ENCODE assay signal across 11 cellular contexts in the genomic region with DNA sequence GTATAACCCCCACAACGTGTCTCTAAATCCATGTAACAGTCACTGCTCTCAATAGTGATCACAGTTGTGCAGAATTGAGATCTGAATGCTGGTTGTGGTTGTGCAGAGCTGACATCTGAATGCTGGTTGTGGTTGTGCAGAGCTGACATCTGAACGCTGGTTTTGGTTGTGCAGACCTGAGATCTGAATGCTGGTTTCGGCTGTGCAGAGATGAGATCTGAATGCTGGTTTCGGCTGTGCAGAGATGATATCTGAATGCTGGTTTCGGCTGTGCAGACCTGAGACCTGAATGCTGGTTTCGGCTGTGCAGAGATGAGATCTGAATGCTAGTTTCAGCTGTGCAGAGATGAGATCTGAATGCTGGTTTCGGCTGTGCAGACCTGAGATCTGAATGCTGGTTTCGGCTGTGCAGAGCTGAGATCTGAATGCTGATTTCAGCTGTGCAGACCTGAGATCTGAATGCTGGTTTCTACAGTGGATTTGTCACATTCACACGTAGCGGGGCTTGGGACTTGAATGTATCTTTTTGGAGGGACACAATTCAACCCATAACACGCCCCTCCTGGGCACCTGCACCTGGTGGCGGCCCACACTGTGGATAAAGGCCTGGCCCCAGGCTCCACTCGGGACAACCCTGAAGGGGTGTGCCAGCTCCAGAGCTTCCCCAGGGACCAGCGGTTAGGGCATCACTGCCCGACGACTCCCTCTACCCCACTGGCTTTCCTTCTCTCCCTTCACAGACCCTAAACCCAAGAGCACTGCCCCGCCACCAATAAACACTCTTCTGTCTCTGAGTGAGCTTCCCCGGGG. TPM values are rescaled to one million over a fixed set of nuclear protein-coding genes. Genes with fewer than 3 reads are reported as not detected.
DNase-seq lines count a peak whose midpoint lies in the region; ATAC-seq and TF ChIP-seq lines count a peak whose summit lies in the region.
"Had no signal": no experiment of that assay in that cellular context is flagged by ENCODE, and none has a peak within 500 bp of the region (broad histone marks: within the 10 kb centered on the region; RNA-seq: fewer than 3 reads in every experiment).

No MANE protein-coding gene starts in this region.

- H3K27ac ChIP-seq in CD4-positive, CD25-positive, alpha-beta regulatory T cell (ENCODE audit: insufficient read depth, low read length, poor library complexity, severe bottlenecking) = peak overlapping the region; percentile 43
- H3K27ac ChIP-seq: foreskin keratinocyte had no signal

- no peak for ATAC-seq in CD4-positive, CD25-positive, alpha-beta regulatory T cell (ENCODE audit: low read depth in 2 of 2)
- peak; percentile 68 for ATAC-seq in GM18505 (IDR thresholded peaks at IDR 0.05; ENCODE audit: unreplicated experiment)
- no peak for ATAC-seq in GM21526 (IDR thresholded peaks at IDR 0.05; ENCODE audit: low FRiP score, unreplicated experiment)
- no peak for ATAC-seq in HG03520 (IDR thresholded peaks at IDR 0.05; ENCODE audit: unreplicated experiment)
- ATAC-seq: foreskin keratinocyte had no signal

- no peaks in the 10 kb centered on the region for H3K9me3 Mint-ChIP-seq in CD4-positive, CD25-positive, alpha-beta regulatory T cell
- peaks cover 3% of the 10 kb centered on the region for H3K9me3 Mint-ChIP-seq in T-helper 2 cell treated with Interferon-gamma antibody and Interleukin-4, amounts not matched to agents 5 μg/mL and 100 μg/mL, for 36 hours

- no peaks in the 10 kb centered on the region for H3K9me3 ChIP-seq in CD4-positive, CD25-positive, alpha-beta regulatory T cell (ENCODE audit: control insufficient read depth in 2 of 2, low read length in 2 of 2)

- no peaks in the 10 kb centered on the region for H3K36me3 Mint-ChIP-seq in CD4-positive, CD25-positive, alpha-beta regulatory T cell
- H3K36me3 Mint-ChIP-seq in T-helper 2 cell treated with Interferon-gamma antibody and Interleukin-4, amounts not matched to agents 5 μg/mL and 100 μg/mL, for 36 hours (ENCODE audit: low read depth) = peaks cover 6% of the 10 kb centered on the region

- peak overlapping the region; percentile 63 for H3K4me3 ChIP-seq in CD4-positive, CD25-positive, alpha-beta regulatory T cell (ENCODE audit: low read depth, low read length)

- peaks cover 34% of the 10 kb centered on the region for H3K4me1 ChIP-seq in CD4-positive, CD25-positive, alpha-beta regulatory T cell (ENCODE audit: control insufficient read depth, insufficient read depth, low read length, poor library complexity, severe bottlenecking)
- H3K4me1 ChIP-seq: foreskin keratinocyte had no signal

- H3K4me3 Mint-ChIP-seq in CD4-positive, CD25-positive, alpha-beta regulatory T cell = peak overlapping the region; percentile 2 to 73 (median 54)
- H3K4me3 Mint-ChIP-seq in T-helper 2 cell treated with Interferon-gamma antibody and Interleukin-4, amounts not matched to agents 5 μg/mL and 100 μg/mL, for 36 hours = peak overlapping the region; percentile 67
- H3K4me3 Mint-ChIP-seq: B cell had no signal

- TF ChIP-seq POLR2A in GM18505 (IDR thresholded peaks at IDR 0.05; ENCODE audit: borderline replicate concordance, extremely low read depth, insufficient read depth, insufficient read length) = no peak

- no peaks in the 10 kb centered on the region for H3K36me3 ChIP-seq in CD4-positive, CD25-positive, alpha-beta regulatory T cell (ENCODE audit: control insufficient read depth, insufficient read depth, low read length)

- no peaks in the 10 kb centered on the region for H3K27me3 ChIP-seq in CD4-positive, CD25-positive, alpha-beta regulatory T cell (ENCODE audit: control insufficient read depth, insufficient read depth, low read length)
- H3K27me3 ChIP-seq: foreskin keratinocyte had no signal

- H3K27ac Mint-ChIP-seq in CD4-positive, CD25-positive, alpha-beta regulatory T cell = peak overlapping the region; percentile 71 to 94 (median 85)
- peak overlapping the region; percentile 17 for H3K27ac Mint-ChIP-seq in T-helper 2 cell treated with Interferon-gamma antibody and Interleukin-4, amounts not matched to agents 5 μg/mL and 100 μg/mL, for 36 hours
- H3K27ac Mint-ChIP-seq: B cell had no signal

- peaks cover 10 to 44% (median 24%) of the 10 kb centered on the region in 4 donors for H3K4me1 Mint-ChIP-seq in CD4-positive, CD25-positive, alpha-beta regulatory T cell
- H3K4me1 Mint-ChIP-seq in T-helper 2 cell treated with Interferon-gamma antibody and Interleukin-4, amounts not matched to agents 5 μg/mL and 100 μg/mL, for 36 hours (ENCODE audit: low read depth) = peaks cover 35% of the 10 kb centered on the region
- H3K4me1 Mint-ChIP-seq: B cell had no signal

- no peaks in the 10 kb centered on the region for H3K27me3 Mint-ChIP-seq in CD4-positive, CD25-positive, alpha-beta regulatory T cell
- H3K27me3 Mint-ChIP-seq in T-helper 2 cell treated with Interferon-gamma antibody and Interleukin-4, amounts not matched to agents 5 μg/mL and 100 μg/mL, for 36 hours (ENCODE audit: low read depth) = peaks cover 40% of the 10 kb centered on the region

- DNase-seq in CD4-positive, CD25-positive, alpha-beta regulatory T cell = peak in 2 of 3 donors; percentile 38 to 70
- DNase-seq in T-helper 2 cell treated with Interferon-gamma antibody and Interleukin-4, amounts not matched to agents 5 μg/mL and 100 μg/mL, for 36 hours (ENCODE audit: low spot score) = peak; percentile 55
- DNase-seq in islet precursor cell = peak; percentile 41
- DNase-seq in mucosa of gallbladder (ENCODE audit: low spot score) = no peak
- no peak for DNase-seq in dermis blood vessel endothelial cell
- DNase-seq: foreskin keratinocyte, NCI-H524 treated with DMSO at 0.1 percent for 48 hours had no signal

RNA-seq across cellular contexts. Expression of a gene that starts 51.1 kb away (rescaled TPM):
- 26.9 TPM for total RNA-seq in CD4-positive, CD25-positive, alpha-beta regulatory T cell
- polyA plus RNA-seq in CD4-positive, CD25-positive, alpha-beta regulatory T cell = 10 to 100 TPM; 59.2 to 93.1 (median 78.1) TPM
- 26.6 TPM for total RNA-seq in mucosa of gallbladder
- 29.3 and 53.4 TPM in 2 replicates for total RNA-seq in dermis blood vessel endothelial cell

Comparison
In these comparisons a context has a peak if more than half of its experiments do, and no peak if none do; other contexts are left out.
1. DNase-seq: peak in CD4-positive, CD25-positive, alpha-beta regulatory T cell (2 of 3), T-helper 2 cell treated with Interferon-gamma antibody and Interleukin-4, amounts not matched to agents 5 μg/mL and 100 μg/mL, for 36 hours (single experiment) and islet precursor cell (single experiment); none in mucosa of gallbladder (single experiment) and dermis blood vessel endothelial cell (single experiment).